ENCODE assay signal across 9 cellular contexts in genomic region chr22:50531546-50532352, GRCh38. TPM values are rescaled to one million over a fixed set of nuclear protein-coding genes. Genes with fewer than 3 reads are reported as not detected.
DNase-seq lines count a peak whose midpoint lies in the region; ATAC-seq and TF ChIP-seq lines count a peak whose summit lies in the region.
"Had no signal": no experiment of that assay in that cellular context is flagged by ENCODE, and none has a peak within 500 bp of the region (broad histone marks: within the 10 kb centered on the region; RNA-seq: fewer than 3 reads in every experiment).

No MANE protein-coding gene starts in this region.

- no peaks in the 10 kb centered on the region for H3K9me3 ChIP-seq in esophagus squamous epithelium
- no peaks in the 10 kb centered on the region for H3K9me3 ChIP-seq in naive thymus-derived CD4-positive, alpha-beta T cell (ENCODE audit: control insufficient read depth in 2 of 3, low read length in 3 of 3)
- H3K9me3 ChIP-seq in testis: no peaks in the 10 kb centered on the region

- H3K27ac ChIP-seq in esophagus squamous epithelium (peak overlapping the region; percentile 96 to 100 (median 98)), testis (peak overlapping the region; percentile 49 to 64)
- H3K27ac ChIP-seq in naive thymus-derived CD4-positive, alpha-beta T cell (ENCODE audit: low read depth, low read length): peak overlapping the region; percentile 84

- CTCF ChIA-PET in naive thymus-derived CD4-positive, alpha-beta T cell (lab: Charles Lee): interaction anchor here (1.2 kb wide), 1 partner anchor 31 kb away, joined by 4 read pairs; the partner anchor contains the start of gene SYCE3

- H3K4me3 Mint-ChIP-seq in activated T-cell treated with anti-CD3 and anti-CD28 coated beads, Interleukin-2, amount 50 U/mL, for 24 hours: peak overlapping the region; percentile 90
- H3K4me3 Mint-ChIP-seq in naive thymus-derived CD4-positive, alpha-beta T cell: peak overlapping the region; percentile 80 to 96 (median 87)

- 0% methylated on average over 1 to 10 of the region's 84 CpGs for WGBS in esophagus squamous epithelium, 2 donors
- WGBS in testis, 2 donors: 0 to 1% methylated on average over 2 to 68 of the region's 84 CpGs

- H3K4me3 ChIP-seq in esophagus squamous epithelium (peak overlapping the region; percentile 54 to 87 (median 64)), testis (peak overlapping the region; percentile 42 to 56)
- peak overlapping the region; percentile 86 for H3K4me3 ChIP-seq in naive thymus-derived CD4-positive, alpha-beta T cell (ENCODE audit: low read length)

- peak; percentile 64 for ATAC-seq in naive thymus-derived CD4-positive, alpha-beta T cell

- H3K27me3 ChIP-seq in esophagus squamous epithelium (peaks cover 0 to 43% (median 0%) of the 10 kb centered on the region in 4 donors), testis (no peaks in the 10 kb centered on the region)
- no peaks in the 10 kb centered on the region for H3K27me3 ChIP-seq in naive thymus-derived CD4-positive, alpha-beta T cell (ENCODE audit: control insufficient read depth in 2 of 2, insufficient read depth in 2 of 2, low read length in 2 of 2)

- no peaks in the 10 kb centered on the region for H3K27me3 Mint-ChIP-seq in activated T-cell treated with anti-CD3 and anti-CD28 coated beads, Interleukin-2, amount 50 U/mL, for 24 hours
- H3K27me3 Mint-ChIP-seq in naive thymus-derived CD4-positive, alpha-beta T cell: peaks cover 0 to 5% (median 0%) of the 10 kb centered on the region in 5 donors

- DNase-seq in NCI-H146 (lab: John Stamatoyannopoulos, UW) (peak; percentile 30), NCI-H146 treated with DMSO at 0.1 percent for 48 hours (lab: John Stamatoyannopoulos, UW; ENCODE audit: unreplicated experiment) (no peak), NCI-H2196 treated with DMSO at 0.1 percent for 48 hours (lab: John Stamatoyannopoulos, UW; ENCODE audit: unreplicated experiment) (peak; percentile 8), esophagus squamous epithelium (lab: John Stamatoyannopoulos, UW) (no peak), testis (no peak), occipital lobe (lab: John Stamatoyannopoulos, UW) (no peak)
- peak; percentile 84 for DNase-seq in activated T-cell treated with anti-CD3 and anti-CD28 coated beads, Interleukin-2, amount 50 U/mL, for 24 hours
- peak in 4 of 9 donors; percentile 27 to 82 (median 44) for DNase-seq in naive thymus-derived CD4-positive, alpha-beta T cell

- TF ChIP-seq CTCF in esophagus squamous epithelium (IDR thresholded peaks at IDR 0.05) (no peak), testis (IDR thresholded peaks at IDR 0.05) (no peak)

- H3K36me3 Mint-ChIP-seq in activated T-cell treated with anti-CD3 and anti-CD28 coated beads, Interleukin-2, amount 50 U/mL, for 24 hours (ENCODE audit: low read depth): peaks cover 24% of the 10 kb centered on the region
- peaks cover 0 to 22% (median 0%) of the 10 kb centered on the region in 5 donors for H3K36me3 Mint-ChIP-seq in naive thymus-derived CD4-positive, alpha-beta T cell

- intact Hi-C loops in esophagus squamous epithelium (cut with DNase I) (no loop called here), testis (cut with DNase I; ENCODE audit: low total_unique reads) (no loop called here)
- intact Hi-C loops in naive thymus-derived CD4-positive, alpha-beta T cell (cut with micrococcal nuclease): loop anchor here (1.0 to 10.0 kb wide), 6 partner anchors 8 to 567 kb away; partner anchors contain the start of genes SYCE3 (in 2 of the 2), KLHDC7B (in 1 of the 2) and PIM3 (in 1 of the 2)

- H3K27ac Mint-ChIP-seq in activated T-cell treated with anti-CD3 and anti-CD28 coated beads, Interleukin-2, amount 50 U/mL, for 24 hours: peak overlapping the region; percentile 97
- peak overlapping the region in 7 of 9 donors; percentile 84 to 100 (median 92) for H3K27ac Mint-ChIP-seq in naive thymus-derived CD4-positive, alpha-beta T cell

- H3K36me3 ChIP-seq in esophagus squamous epithelium (no peaks in the 10 kb centered on the region), testis (ENCODE audit: low read depth, missing control alignments) (no peaks in the 10 kb centered on the region)
- no peaks in the 10 kb centered on the region for H3K36me3 ChIP-seq in naive thymus-derived CD4-positive, alpha-beta T cell (ENCODE audit: control insufficient read depth in 2 of 3, insufficient read depth in 3 of 3, low read length in 3 of 3)

- H3K9me3 Mint-ChIP-seq in activated T-cell treated with anti-CD3 and anti-CD28 coated beads, Interleukin-2, amount 50 U/mL, for 24 hours: no peaks in the 10 kb centered on the region
- no peaks in the 10 kb centered on the region for H3K9me3 Mint-ChIP-seq in naive thymus-derived CD4-positive, alpha-beta T cell

- peaks cover 54% of the 10 kb centered on the region for H3K4me1 Mint-ChIP-seq in activated T-cell treated with anti-CD3 and anti-CD28 coated beads, Interleukin-2, amount 50 U/mL, for 24 hours (ENCODE audit: low read depth)
- peaks cover 0 to 54% (median 29%) of the 10 kb centered on the region in 7 donors for H3K4me1 Mint-ChIP-seq in naive thymus-derived CD4-positive, alpha-beta T cell

- POLR2A ChIA-PET in naive thymus-derived CD4-positive, alpha-beta T cell (lab: Charles Lee): interaction anchor here (1.0 to 2.4 kb wide), 5 partner anchors 8 to 89 kb away, joined by 7 to 16 read pairs (median 9); partner anchors contain the start of genes CHKB and SYCE3

- TF ChIP-seq POLR2A in esophagus squamous epithelium (IDR thresholded peaks at IDR 0.05) (peak in 2 of 4 donors; percentile 44 to 57), testis (IDR thresholded peaks at IDR 0.05) (no peak)

- peaks cover 29 to 92% (median 35%) of the 10 kb centered on the region in 3 donors for H3K4me1 ChIP-seq in esophagus squamous epithelium
- peaks cover under 1 to 10% of the 10 kb centered on the region in 2 donors for H3K4me1 ChIP-seq in naive thymus-derived CD4-positive, alpha-beta T cell (ENCODE audit: control insufficient read depth in 2 of 2, insufficient read depth in 2 of 2, low read length in 2 of 2)
- peaks cover 16% of the 10 kb centered on the region for H3K4me1 ChIP-seq in testis

RNA-seq across cellular contexts. Expression of gene TYMP, which starts 1.9 kb away (rescaled TPM):
- 100 to 1,000 TPM in 2 of 4 donors, 10 to 100 TPM in 2; 86.0 to 281 (median 137) TPM for total RNA-seq in esophagus squamous epithelium
- total RNA-seq in naive thymus-derived CD4-positive, alpha-beta T cell: 100 to 1,000 TPM in 2 of 5 experiments, 10 to 100 TPM in 1, 1 to 10 TPM in 2; 5.4 to 161 (median 20.4) TPM
- 1 to 10 TPM; 2.7 to 2.8 TPM for polyA plus RNA-seq in naive thymus-derived CD4-positive, alpha-beta T cell
- total RNA-seq in testis: 10 to 100 TPM; 12.5 to 15.4 TPM
- polyA plus RNA-seq in testis (ENCODE audit: insufficient read depth, low read depth, low replicate concordance): 25.9 TPM
- 2.0 TPM for total RNA-seq in occipital lobe

RNA-seq across cellular contexts. Expression of gene SCO2, which starts 6.4 kb away (rescaled TPM):
- total RNA-seq in esophagus squamous epithelium (10 to 100 TPM in 1 of 4 donors, 1 to 10 TPM in 3; 5.1 to 14.9 (median 6.7) TPM), testis (1 to 10 TPM; 4.1 to 4.8 TPM), occipital lobe (0.78 TPM)
- total RNA-seq in naive thymus-derived CD4-positive, alpha-beta T cell: 10 to 100 TPM in 1 of 5 experiments, 1 to 10 TPM in 4; 2.2 to 12.0 (median 5.5) TPM
- 1 to 10 TPM; 4.9 to 9.4 TPM for polyA plus RNA-seq in naive thymus-derived CD4-positive, alpha-beta T cell
- 1.8 TPM for polyA plus RNA-seq in testis (ENCODE audit: insufficient read depth, low read depth, low replicate concordance)

RNA-seq across cellular contexts. Expression of gene KLHDC7B, which starts 13.9 kb away (rescaled TPM):
- total RNA-seq in esophagus squamous epithelium: under 1 TPM; 0.26 to 0.53 (median 0.40) TPM
- 10 to 100 TPM in 1 of 5 experiments, 1 to 10 TPM in 4; 4.4 to 17.2 (median 6.8) TPM for total RNA-seq in naive thymus-derived CD4-positive, alpha-beta T cell
- polyA plus RNA-seq in naive thymus-derived CD4-positive, alpha-beta T cell: 10 to 100 TPM in 1 of 2 donors, 1 to 10 TPM in 1; 7.8 to 10.0 TPM
- under 1 TPM; 0.24 to 0.93 TPM for total RNA-seq in testis
- polyA plus RNA-seq in testis (ENCODE audit: insufficient read depth, low read depth, low replicate concordance): 0.51 TPM
- total RNA-seq in occipital lobe: not detected
- total RNA-seq: frontal cortex had no signal

RNA-seq across cellular contexts. Expression of gene NCAPH2, which starts 23.7 kb away (rescaled TPM):
- total RNA-seq in esophagus squamous epithelium (10 to 100 TPM; 30.2 to 42.6 (median 38.5) TPM), testis (10 to 100 TPM; 88.5 to 89.2 TPM), occipital lobe (46.9 TPM)
- total RNA-seq in naive thymus-derived CD4-positive, alpha-beta T cell: 100 to 1,000 TPM in 2 of 5 experiments, 10 to 100 TPM in 3; 74.3 to 135 (median 91.1) TPM
- polyA plus RNA-seq in naive thymus-derived CD4-positive, alpha-beta T cell: 10 to 100 TPM; 37.8 to 46.6 TPM
- 67.4 TPM for polyA plus RNA-seq in testis (ENCODE audit: insufficient read depth, low read depth, low replicate concordance)

RNA-seq across cellular contexts. Expression of gene LMF2, which starts 24.2 kb away (rescaled TPM):
- total RNA-seq in esophagus squamous epithelium: 10 to 100 TPM; 35.4 to 65.0 (median 46.2) TPM
- 100 to 1,000 TPM; 101 to 133 (median 118) TPM for total RNA-seq in naive thymus-derived CD4-positive, alpha-beta T cell
- 10 to 100 TPM; 15.0 to 25.5 TPM for polyA plus RNA-seq in naive thymus-derived CD4-positive, alpha-beta T cell
- 100 to 1,000 TPM in 1 of 2 donors, 10 to 100 TPM in 1; 95.4 to 109 TPM for total RNA-seq in testis
- polyA plus RNA-seq in testis (ENCODE audit: insufficient read depth, low read depth, low replicate concordance): 59.7 TPM
- total RNA-seq in occipital lobe: 9.8 TPM

Comparison
In these comparisons a context has a peak if more than half of its experiments do, and no peak if none do; other contexts are left out.
1. DNase-seq: peak in NCI-H146 (single experiment), NCI-H2196 treated with DMSO at 0.1 percent for 48 hours (single experiment) and activated T-cell treated with anti-CD3 and anti-CD28 coated beads, Interleukin-2, amount 50 U/mL, for 24 hours (single experiment); none in NCI-H146 treated with DMSO at 0.1 percent for 48 hours (single experiment), esophagus squamous epithelium (single experiment), testis (single experiment) and occipital lobe (single experiment).
2. intact Hi-C loops: an anchor here in naive thymus-derived CD4-positive, alpha-beta T cell (1.0 to 10.0 kb wide); none called in esophagus squamous epithelium and testis.
3. Peak in every context shown above with its lines, with median percentiles within 50 percentile points of each other: H3K27ac ChIP-seq and H3K4me3 ChIP-seq.